In the genomic region with DNA sequence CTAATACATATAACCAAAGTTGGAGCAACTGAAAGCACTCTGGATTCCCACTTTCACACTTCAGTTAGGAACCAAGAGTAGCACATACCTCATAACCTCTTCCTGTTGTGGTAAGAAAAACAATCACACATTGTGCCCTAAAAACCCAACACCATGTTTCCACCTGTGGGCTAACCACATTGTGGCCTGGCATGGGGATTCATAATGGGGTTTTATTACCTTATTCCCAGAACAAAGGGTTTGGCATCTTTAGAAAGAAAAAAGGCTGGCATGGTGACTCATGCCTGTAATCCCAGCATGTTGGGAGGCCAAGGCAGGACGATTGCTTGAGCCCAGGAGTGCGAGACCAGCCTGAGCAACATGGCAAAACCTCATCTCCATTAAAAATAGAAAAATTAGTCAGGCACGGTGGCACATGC, we compare ENCODE assay signal across 9 cellular contexts.
DNase-seq lines count a peak whose midpoint lies in the region; ATAC-seq lines count a peak whose summit lies in the region.
"Had no signal": no experiment of that assay in that cellular context is flagged by ENCODE, and none has a peak within 500 bp of the region (broad histone marks: within the 10 kb centered on the region; RNA-seq: fewer than 3 reads in every experiment).

No MANE protein-coding gene starts in this region.

- CTCF ChIA-PET in activated CD8-positive, alpha-beta memory T cell treated with anti-CD3 and anti-CD28 coated beads, Interleukin-2, amount 10 ng/mL, durations not matched to agents 7 days and 5 days (lab: Charles Lee): no interaction called here

- intact Hi-C loops in aorta (cut with DNase I): no loop called here

- H3K27ac ChIP-seq in aorta (ENCODE audit: low read depth in 1 of 2, low read length in 2 of 2): no peak overlapping the region

- peaks cover 90% of the 10 kb centered on the region for H3K27me3 Mint-ChIP-seq in activated CD8-positive, alpha-beta memory T cell treated with anti-CD3 and anti-CD28 coated beads, Interleukin-2, amount 10 ng/mL, durations not matched to agents 7 days and 5 days

- 58 to 68% methylated on average over 3 of the region's 3 CpGs for WGBS in aorta, 2 donors

- H3K4me3 Mint-ChIP-seq in activated CD8-positive, alpha-beta memory T cell treated with anti-CD3 and anti-CD28 coated beads, Interleukin-2, amount 10 ng/mL, durations not matched to agents 7 days and 5 days: peak overlapping the region; percentile 50

- H3K36me3 ChIP-seq in aorta (ENCODE audit: control insufficient read depth in 1 of 2, insufficient read depth in 2 of 2, low read length in 1 of 2): no peaks in the 10 kb centered on the region

- H3K4me1 ChIP-seq in aorta (ENCODE audit: control insufficient read depth in 1 of 2, insufficient read depth in 2 of 2, low read length in 2 of 2): no peaks in the 10 kb centered on the region

- peaks cover 1% of the 10 kb centered on the region for H3K36me3 Mint-ChIP-seq in activated CD8-positive, alpha-beta memory T cell treated with anti-CD3 and anti-CD28 coated beads, Interleukin-2, amount 10 ng/mL, durations not matched to agents 7 days and 5 days

- peak overlapping the region; percentile 83 for H3K27ac Mint-ChIP-seq in activated CD8-positive, alpha-beta memory T cell treated with anti-CD3 and anti-CD28 coated beads, Interleukin-2, amount 10 ng/mL, durations not matched to agents 7 days and 5 days

- no peaks in the 10 kb centered on the region for H3K9me3 ChIP-seq in aorta (ENCODE audit: control insufficient read depth, low read length)

- no peaks in the 10 kb centered on the region for H3K27me3 ChIP-seq in aorta (ENCODE audit: control insufficient read depth in 1 of 2, insufficient read depth in 2 of 2, low read length in 1 of 2)

- peak; percentile 76 for DNase-seq in activated CD8-positive, alpha-beta memory T cell treated with anti-CD3 and anti-CD28 coated beads, Interleukin-2, amount 10 ng/mL, durations not matched to agents 7 days and 5 days
- peak; percentile 90 for DNase-seq in myocyte (ENCODE audit: low read depth)
- no peak for DNase-seq in NCI-H2029 (lab: John Stamatoyannopoulos, UW)
- no peak for DNase-seq in iPS-NIHi7 (ENCODE audit: extremely low spot score)
- no peak for DNase-seq in aorta
- DNase-seq: NCI-H446 had no signal

- H3K4me3 ChIP-seq in aorta (ENCODE audit: low read length in 2 of 2): no peak overlapping the region

- ATAC-seq in GM18511 (IDR thresholded peaks at IDR 0.05; ENCODE audit: unreplicated experiment) (peak; percentile 56), HG03196 (IDR thresholded peaks at IDR 0.05; ENCODE audit: unreplicated experiment) (peak; percentile 70), GM19324 (IDR thresholded peaks at IDR 0.05; ENCODE audit: low FRiP score, unreplicated experiment) (no peak), aorta (ENCODE audit: low FRiP score) (no peak)
- peak; percentile 51 for ATAC-seq in activated CD8-positive, alpha-beta memory T cell treated with anti-CD3 and anti-CD28 coated beads, Interleukin-2, amount 10 ng/mL, durations not matched to agents 7 days and 5 days

- no peaks in the 10 kb centered on the region for H3K9me3 Mint-ChIP-seq in activated CD8-positive, alpha-beta memory T cell treated with anti-CD3 and anti-CD28 coated beads, Interleukin-2, amount 10 ng/mL, durations not matched to agents 7 days and 5 days (ENCODE audit: low read depth)

- peaks cover 16% of the 10 kb centered on the region for H3K4me1 Mint-ChIP-seq in activated CD8-positive, alpha-beta memory T cell treated with anti-CD3 and anti-CD28 coated beads, Interleukin-2, amount 10 ng/mL, durations not matched to agents 7 days and 5 days

Comparison
In these comparisons a context has a peak if more than half of its experiments do, and no peak if none do; other contexts are left out.
1. ATAC-seq: peak in GM18511 (single experiment), HG03196 (single experiment) and activated CD8-positive, alpha-beta memory T cell treated with anti-CD3 and anti-CD28 coated beads, Interleukin-2, amount 10 ng/mL, durations not matched to agents 7 days and 5 days (single experiment); none in GM19324 (single experiment) and aorta (single experiment).
2. DNase-seq: peak in activated CD8-positive, alpha-beta memory T cell treated with anti-CD3 and anti-CD28 coated beads, Interleukin-2, amount 10 ng/mL, durations not matched to agents 7 days and 5 days (single experiment) and myocyte (single experiment); none in NCI-H2029 (single experiment), iPS-NIHi7 (single experiment) and aorta (0 of 2).